ENCODE assay signal across 17 cellular contexts in the genomic region with DNA sequence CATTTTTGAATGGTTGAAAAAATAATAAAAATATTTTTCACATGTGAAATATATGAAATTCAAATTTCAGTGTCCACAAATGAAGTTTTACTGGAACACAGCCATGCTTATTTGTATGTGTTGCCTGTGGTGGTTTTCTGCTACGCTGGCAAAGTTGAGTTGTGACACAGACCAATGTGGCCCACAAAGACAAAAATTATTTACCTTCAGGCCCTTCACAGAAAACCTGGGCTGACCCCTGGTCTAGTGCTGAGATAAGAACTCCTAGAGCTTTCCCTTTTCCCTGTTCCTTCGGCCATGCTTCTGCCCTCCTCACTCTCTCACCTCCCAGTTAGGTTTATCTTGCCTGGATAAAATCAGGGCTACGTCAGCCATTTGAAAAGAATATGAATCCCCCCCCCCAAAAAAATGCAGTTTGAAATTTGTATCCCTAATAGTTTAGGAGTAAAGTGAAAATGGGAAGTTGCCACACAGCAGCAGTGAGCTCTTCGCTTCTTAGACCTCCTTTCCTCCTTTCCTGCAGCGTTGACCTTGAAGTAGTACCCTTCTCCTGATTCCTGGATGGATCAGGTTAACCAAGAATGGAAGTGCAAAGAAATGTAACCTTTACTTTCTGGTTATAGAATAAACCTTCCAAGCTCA.
DNase-seq lines count a peak whose midpoint lies in the region; ATAC-seq and TF ChIP-seq lines count a peak whose summit lies in the region.
"Had no signal": no experiment of that assay in that cellular context is flagged by ENCODE, and none has a peak within 500 bp of the region (broad histone marks: within the 10 kb centered on the region; RNA-seq: fewer than 3 reads in every experiment).

No MANE protein-coding gene starts in this region.

- 91 to 96% methylated on average over 5 of the region's 5 CpGs for WGBS in thyroid gland, 2 donors

- H3K4me1 Mint-ChIP-seq in CD4-positive, alpha-beta T cell (ENCODE audit: low read depth): peaks cover 89% of the 10 kb centered on the region
- peaks cover 49% of the 10 kb centered on the region for H3K4me1 Mint-ChIP-seq in GM23338
- H3K4me1 Mint-ChIP-seq in activated CD4-positive, alpha-beta memory T cell treated with anti-CD3 and anti-CD28 coated beads, Interleukin-2, amount 10 ng/mL, durations not matched to agents 7 days and 5 days: peaks cover 69% of the 10 kb centered on the region
- H3K4me1 Mint-ChIP-seq in naive thymus-derived CD4-positive, alpha-beta T cell: peaks cover 44 to 88% (median 71%) of the 10 kb centered on the region in 7 donors

- CTCF ChIA-PET in CD4-positive, alpha-beta T cell (lab: Charles Lee): interaction anchor here (0.6 to 21.0 kb wide), 4 partner anchors 10 to 120 kb away, joined by 3 to 309 read pairs (median 4); no protein-coding TSS in a partner anchor
- CTCF ChIA-PET in activated CD4-positive, alpha-beta memory T cell treated with anti-CD3 and anti-CD28 coated beads, Interleukin-2, amount 10 ng/mL, durations not matched to agents 7 days and 5 days (lab: Charles Lee): interaction anchor here (0.6 to 22.2 kb wide), 6 partner anchors 9 to 60 kb away, joined by 3 to 365 read pairs (median 6); no protein-coding TSS in a partner anchor
- CTCF ChIA-PET in naive thymus-derived CD4-positive, alpha-beta T cell (lab: Charles Lee): interaction anchor here (0.8 to 1.9 kb wide), 3 partner anchors 9 to 18 kb away, joined by 3 to 11 read pairs (median 4); no protein-coding TSS in a partner anchor

- H3K36me3 ChIP-seq in GM23338 (ENCODE audit: insufficient read depth) (no peaks in the 10 kb centered on the region), thyroid gland (no peaks in the 10 kb centered on the region)
- no peaks in the 10 kb centered on the region for H3K36me3 ChIP-seq in naive thymus-derived CD4-positive, alpha-beta T cell (ENCODE audit: control insufficient read depth in 2 of 3, insufficient read depth in 3 of 3, low read length in 3 of 3)
- H3K36me3 ChIP-seq: colonic mucosa, right atrium auricular region, SJSA1 had no signal

- TF ChIP-seq POLR2A in thyroid gland (IDR thresholded peaks at IDR 0.05): no peak

- H3K4me1 ChIP-seq in GM23338 (ENCODE audit: insufficient read depth): peaks cover 31% of the 10 kb centered on the region
- peaks cover 38% of the 10 kb centered on the region in 2 donors for H3K4me1 ChIP-seq in naive thymus-derived CD4-positive, alpha-beta T cell (ENCODE audit: control insufficient read depth in 2 of 2, insufficient read depth in 2 of 2, low read length in 2 of 2)
- H3K4me1 ChIP-seq in thyroid gland: peaks cover 36 to 43% of the 10 kb centered on the region in 2 donors
- H3K4me1 ChIP-seq: colonic mucosa had no signal

- peak overlapping the region; percentile 90 for H3K27ac Mint-ChIP-seq in CD4-positive, alpha-beta T cell
- H3K27ac Mint-ChIP-seq in GM23338: peak overlapping the region; percentile 86
- H3K27ac Mint-ChIP-seq in activated CD4-positive, alpha-beta memory T cell treated with anti-CD3 and anti-CD28 coated beads, Interleukin-2, amount 10 ng/mL, durations not matched to agents 7 days and 5 days: peak overlapping the region; percentile 5
- peak overlapping the region; percentile 5 to 82 (median 37) for H3K27ac Mint-ChIP-seq in naive thymus-derived CD4-positive, alpha-beta T cell

- no peaks in the 10 kb centered on the region for H3K9me2 ChIP-seq in GM23338 (ENCODE audit: insufficient read depth)

- no peak for DNase-seq in CD4-positive, alpha-beta T cell
- DNase-seq in GM23338 (ENCODE audit: low spot score) (no peak), SHP77 treated with DMSO at 0.1 percent for 48 hours (lab: John Stamatoyannopoulos, UW) (no peak), thyroid gland (no peak), NK-92 (lab: John Stamatoyannopoulos, UW; ENCODE audit: unreplicated experiment) (no peak)
- DNase-seq in activated CD4-positive, alpha-beta memory T cell treated with anti-CD3 and anti-CD28 coated beads, Interleukin-2, amount 10 ng/mL, durations not matched to agents 7 days and 5 days: no peak
- DNase-seq in naive thymus-derived CD4-positive, alpha-beta T cell: no peak
- DNase-seq: activated naive CD4-positive, alpha-beta T cell treated with Interleukin-2 at 50 U/mL for 16 hours; AML-193; colonic mucosa; GF-D8; NCI-H2029 treated with DMSO at 0.1 percent for 48 hours; NCI-H524; occipital lobe had no signal

- no peak for TF ChIP-seq CTCF in CD4-positive, alpha-beta T cell (IDR thresholded peaks at IDR 0.05)
- TF ChIP-seq CTCF in GM23338 (conservative IDR thresholded peaks at IDR 0.05; ENCODE audit: low read depth in 2 of 2): no peak
- TF ChIP-seq CTCF in thyroid gland (IDR thresholded peaks at IDR 0.05): no peak

- peaks cover 7% of the 10 kb centered on the region for H3K79me2 ChIP-seq in GM23338 (replicated peaks; ENCODE audit: insufficient read depth)

- H3F3A ChIP-seq in GM23338 (replicated peaks; ENCODE audit: low read depth): no peaks in the 10 kb centered on the region

- peak overlapping the region; percentile 75 for H3K4me3 Mint-ChIP-seq in CD4-positive, alpha-beta T cell
- no peak overlapping the region for H3K4me3 Mint-ChIP-seq in GM23338
- H3K4me3 Mint-ChIP-seq in activated CD4-positive, alpha-beta memory T cell treated with anti-CD3 and anti-CD28 coated beads, Interleukin-2, amount 10 ng/mL, durations not matched to agents 7 days and 5 days: peak overlapping the region; percentile 50
- H3K4me3 Mint-ChIP-seq in naive thymus-derived CD4-positive, alpha-beta T cell: peak overlapping the region in 8 of 10 donors; percentile 11 to 60 (median 31)

- no peaks in the 10 kb centered on the region for H3K9me3 Mint-ChIP-seq in CD4-positive, alpha-beta T cell
- H3K9me3 Mint-ChIP-seq in GM23338: no peaks in the 10 kb centered on the region
- no peaks in the 10 kb centered on the region for H3K9me3 Mint-ChIP-seq in activated CD4-positive, alpha-beta memory T cell treated with anti-CD3 and anti-CD28 coated beads, Interleukin-2, amount 10 ng/mL, durations not matched to agents 7 days and 5 days
- no peaks in the 10 kb centered on the region for H3K9me3 Mint-ChIP-seq in naive thymus-derived CD4-positive, alpha-beta T cell

- no peaks in the 10 kb centered on the region for H3K9me3 ChIP-seq in CD4-positive, alpha-beta T cell (ENCODE audit: control insufficient read depth, low read length)
- no peaks in the 10 kb centered on the region for H3K9me3 ChIP-seq in naive thymus-derived CD4-positive, alpha-beta T cell (ENCODE audit: control insufficient read depth in 2 of 3, low read length in 3 of 3)
- no peaks in the 10 kb centered on the region for H3K9me3 ChIP-seq in thyroid gland
- H3K9me3 ChIP-seq: colonic mucosa, right atrium auricular region, SJSA1 had no signal

- H3K27me3 Mint-ChIP-seq in CD4-positive, alpha-beta T cell: no peaks in the 10 kb centered on the region
- H3K27me3 Mint-ChIP-seq in GM23338 (ENCODE audit: insufficient read depth, low read depth, poor library complexity): peaks cover 3% of the 10 kb centered on the region
- H3K27me3 Mint-ChIP-seq in activated CD4-positive, alpha-beta memory T cell treated with anti-CD3 and anti-CD28 coated beads, Interleukin-2, amount 10 ng/mL, durations not matched to agents 7 days and 5 days: no peaks in the 10 kb centered on the region
- H3K27me3 Mint-ChIP-seq in naive thymus-derived CD4-positive, alpha-beta T cell: no peaks in the 10 kb centered on the region

- no peaks in the 10 kb centered on the region for H3K27me3 ChIP-seq in CD4-positive, alpha-beta T cell (ENCODE audit: control insufficient read depth, insufficient read depth, low read length)
- no peaks in the 10 kb centered on the region for H3K27me3 ChIP-seq in GM23338 (ENCODE audit: insufficient read depth)
- no peaks in the 10 kb centered on the region for H3K27me3 ChIP-seq in naive thymus-derived CD4-positive, alpha-beta T cell (ENCODE audit: control insufficient read depth in 2 of 2, insufficient read depth in 2 of 2, low read length in 2 of 2)
- no peaks in the 10 kb centered on the region for H3K27me3 ChIP-seq in thyroid gland
- H3K27me3 ChIP-seq: colonic mucosa, right atrium auricular region, SJSA1 had no signal

- no peaks in the 10 kb centered on the region for H4K20me1 ChIP-seq in GM23338 (replicated peaks; ENCODE audit: insufficient read depth)

- intact Hi-C loops in CD4-positive, alpha-beta T cell (cut with DNase I, micrococcal nuclease): no loop called here
- intact Hi-C loops in naive thymus-derived CD4-positive, alpha-beta T cell (cut with micrococcal nuclease): no loop called here
- intact Hi-C loops in thyroid gland (cut with DNase I): no loop called here

- no peak overlapping the region for H3K4me2 ChIP-seq in GM23338

- H2AFZ ChIP-seq in GM23338: no peak overlapping the region

- H3K36me3 Mint-ChIP-seq in CD4-positive, alpha-beta T cell (ENCODE audit: low read depth): peaks cover 12% of the 10 kb centered on the region
- no peaks in the 10 kb centered on the region for H3K36me3 Mint-ChIP-seq in GM23338 (ENCODE audit: low read depth)
- peaks cover 44% of the 10 kb centered on the region for H3K36me3 Mint-ChIP-seq in activated CD4-positive, alpha-beta memory T cell treated with anti-CD3 and anti-CD28 coated beads, Interleukin-2, amount 10 ng/mL, durations not matched to agents 7 days and 5 days (ENCODE audit: low read depth)
- peaks cover 0 to 16% (median 0%) of the 10 kb centered on the region in 5 donors for H3K36me3 Mint-ChIP-seq in naive thymus-derived CD4-positive, alpha-beta T cell

- H3K4me3 ChIP-seq in GM23338: no peak overlapping the region
- no peak overlapping the region for H3K4me3 ChIP-seq in naive thymus-derived CD4-positive, alpha-beta T cell (ENCODE audit: low read length)
- no peak overlapping the region for H3K4me3 ChIP-seq in thyroid gland (replicated peaks in 1 of 3)
- H3K4me3 ChIP-seq: colonic mucosa, right atrium auricular region, SJSA1 had no signal

- no peak for ATAC-seq in CD4-positive, alpha-beta T cell (ENCODE audit: poor library complexity)
- ATAC-seq in GM23338: no peak
- ATAC-seq in naive thymus-derived CD4-positive, alpha-beta T cell: no peak

- POLR2A ChIA-PET in CD4-positive, alpha-beta T cell (lab: Charles Lee): interaction anchor here (0.6 to 2.0 kb wide), 2 partner anchors 14 to 170 kb away, joined by 3 to 8 read pairs; no protein-coding TSS in a partner anchor
- POLR2A ChIA-PET in activated CD4-positive, alpha-beta memory T cell treated with anti-CD3 and anti-CD28 coated beads, Interleukin-2, amount 10 ng/mL, durations not matched to agents 7 days and 5 days (lab: Charles Lee): interaction anchor here (1.0 to 13.3 kb wide), 4 partner anchors 8 to 21 kb away, joined by 3 to 279 read pairs (median 75); no protein-coding TSS in a partner anchor
- POLR2A ChIA-PET in naive thymus-derived CD4-positive, alpha-beta T cell (lab: Charles Lee): interaction anchor here (0.6 to 1.6 kb wide), 3 partner anchors 9 to 333 kb away, joined by 3 to 5 read pairs (median 5); no protein-coding TSS in a partner anchor

- no peak overlapping the region for H3K27ac ChIP-seq in CD4-positive, alpha-beta T cell (ENCODE audit: low read depth, low read length)
- H3K27ac ChIP-seq in GM23338 (ENCODE audit: low read depth) (no peak overlapping the region), thyroid gland (peak overlapping the region in 1 of 3 donors; percentile 80)
- H3K27ac ChIP-seq in naive thymus-derived CD4-positive, alpha-beta T cell (ENCODE audit: low read depth, low read length): peak overlapping the region; percentile 7
- H3K27ac ChIP-seq: colonic mucosa, epithelial cell of prostate, right atrium auricular region, SJSA1 had no signal

TF ChIP-seq in GM23338, 12 proteins besides CTCF, POLR2A, EP300 and RAD21 (continues in another document):
- no peak for TF ChIP-seq STAT1 (IDR thresholded peaks at IDR 0.05; ENCODE audit: unreplicated experiment)

Comparison
In these comparisons a context has a peak if more than half of its experiments do, and no peak if none do; other contexts are left out.
1. H3K27ac Mint-ChIP-seq: peak in every context shown above with its lines; median percentile 90 in CD4-positive, alpha-beta T cell; 86 in GM23338; 37 in naive thymus-derived CD4-positive, alpha-beta T cell; 5 in activated CD4-positive, alpha-beta memory T cell treated with anti-CD3 and anti-CD28 coated beads, Interleukin-2, amount 10 ng/mL, durations not matched to agents 7 days and 5 days.